In the genomic region with DNA sequence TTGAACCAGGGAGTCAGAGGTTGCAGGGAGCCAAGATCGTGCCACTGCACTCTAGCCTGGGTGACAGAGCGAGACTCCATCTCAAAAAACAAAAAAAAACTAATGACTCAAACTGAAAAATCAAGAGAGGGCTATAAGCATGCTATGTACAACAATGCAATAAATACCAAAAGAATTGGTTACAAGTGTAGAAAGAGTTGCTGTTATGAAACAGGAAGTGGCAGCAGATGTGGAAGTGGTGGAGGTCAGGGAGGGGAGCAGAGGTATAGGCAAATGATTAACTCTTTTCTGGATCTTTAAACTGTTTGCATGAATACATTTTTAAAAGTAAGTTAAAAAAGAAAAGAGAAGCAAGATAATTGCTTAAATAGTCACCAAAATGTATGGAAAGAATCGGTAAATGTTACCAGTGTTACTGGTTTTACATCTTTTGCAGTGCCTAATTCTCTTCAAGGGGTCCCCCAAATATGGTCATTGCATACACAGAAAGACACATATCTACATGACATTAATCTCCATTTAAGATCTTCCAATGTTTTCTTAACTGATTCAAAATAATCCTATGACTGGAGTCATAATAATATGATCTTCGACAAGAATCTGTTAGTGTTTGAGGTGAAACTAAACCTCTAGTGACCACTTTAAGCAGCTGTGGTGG, we compare ENCODE assay signal across 9 cellular contexts. TPM values are rescaled to one million over a fixed set of nuclear protein-coding genes. Genes with fewer than 3 reads are reported as not detected.
DNase-seq lines count a peak whose midpoint lies in the region; ATAC-seq, FAIRE-seq and TF ChIP-seq lines count a peak whose summit lies in the region.
"Had no signal": no experiment of that assay in that cellular context is flagged by ENCODE, and none has a peak within 500 bp of the region (broad histone marks: within the 10 kb centered on the region; RNA-seq: fewer than 3 reads in every experiment).

No MANE protein-coding gene starts in this region.

- no peak for TF ChIP-seq POLR2A in GM12892 (IDR thresholded peaks at IDR 0.05; ENCODE audit: low read depth, low read length)

- ATAC-seq in GM21447 (IDR thresholded peaks at IDR 0.05; ENCODE audit: unreplicated experiment) (peak; percentile 100), HG03571 (IDR thresholded peaks at IDR 0.05; ENCODE audit: unreplicated experiment) (peak; percentile 100), omental fat pad (ENCODE audit: low FRiP score) (no peak)

- H3K4me3 ChIP-seq in adipocyte (ENCODE audit: low read length): no peak overlapping the region

- H3K36me3 ChIP-seq in adipocyte (ENCODE audit: control insufficient read depth, insufficient read depth, low read length, severe bottlenecking): no peaks in the 10 kb centered on the region

- no peaks in the 10 kb centered on the region for H3K27me3 ChIP-seq in adipocyte (replicated peaks; ENCODE audit: control insufficient read depth, insufficient read depth, low read length)

- TF ChIP-seq CTCF in omental fat pad (IDR thresholded peaks at IDR 0.05): no peak

- peak; percentile 81 for FAIRE-seq in GM12892 (lab: Jason Lieb, UNC)
- FAIRE-seq: endothelial cell of umbilical vein had no signal

- no peaks in the 10 kb centered on the region for H3K4me1 ChIP-seq in adipocyte (ENCODE audit: control insufficient read depth, insufficient read depth, low read length)

- DNase-seq in GM12892 (ENCODE audit: insufficient read length): peak; percentile 32
- peak; percentile 33 for DNase-seq in adipocyte (ENCODE audit: low read depth)
- no peak for DNase-seq in SHP77 (lab: John Stamatoyannopoulos, UW)
- no peak for DNase-seq in omental fat pad (ENCODE audit: low spot score)
- no peak for DNase-seq in NCI-H1092 treated with DMSO at 0.1 percent for 48 hours (lab: John Stamatoyannopoulos, UW)
- DNase-seq in NCI-H524 treated with DMSO at 0.1 percent for 48 hours (lab: John Stamatoyannopoulos, UW): no peak

- H3K9me3 ChIP-seq in adipocyte (ENCODE audit: control insufficient read depth, low read length): no peaks in the 10 kb centered on the region

- no peak overlapping the region for H3K9ac ChIP-seq in adipocyte (ENCODE audit: low read length)

RNA-seq across cellular contexts. Expression of a gene that starts 15.0 kb away (rescaled TPM):
- polyA plus RNA-seq in GM12892 (2012; ENCODE audit: missing spikeins): 34.9 TPM
- total RNA-seq in omental fat pad: 1 to 10 TPM; 1.6 to 9.5 (median 5.3) TPM
- total RNA-seq: endothelial cell of umbilical vein had no signal

RNA-seq across cellular contexts. Expression of a gene that starts 35.3 kb away (rescaled TPM):
- not detected for polyA plus RNA-seq in GM12892 (2012; ENCODE audit: missing spikeins)
- 1 to 10 TPM in 3 of 4 donors, under 1 TPM in 1; 0.48 to 6.0 (median 1.4) TPM for total RNA-seq in omental fat pad

Comparison
In these comparisons a context has a peak if more than half of its experiments do, and no peak if none do; other contexts are left out.
1. DNase-seq: peak in GM12892 (single experiment) and adipocyte (single experiment); none in SHP77 (0 of 2), omental fat pad (single experiment), NCI-H1092 treated with DMSO at 0.1 percent for 48 hours (single experiment) and NCI-H524 treated with DMSO at 0.1 percent for 48 hours (single experiment).